ENCODE assay signal across 15 cellular contexts in genomic region chr15:85748729-85749128, GRCh38. TPM values are rescaled to one million over a fixed set of nuclear protein-coding genes. Genes with fewer than 3 reads are reported as not detected.
A peak's percentile ranks its signal among the peaks of the same experiment; 100 is the strongest.
DNase-seq lines count a peak whose midpoint lies in the region; ATAC-seq and TF ChIP-seq lines count a peak whose summit lies in the region.
"Had no signal": no experiment of that assay in that cellular context is flagged by ENCODE, and none has a peak within 500 bp of the region (broad histone marks: within the 10 kb centered on the region; RNA-seq: fewer than 3 reads in every experiment).

No MANE protein-coding gene starts in this region.

- H3K27me3 ChIP-seq in foreskin keratinocyte = no peaks in the 10 kb centered on the region
- H3K27me3 ChIP-seq in neural progenitor cell = no peaks in the 10 kb centered on the region
- H3K27me3 ChIP-seq: SJSA1 had no signal

- no peak overlapping the region for H3K4me3 ChIP-seq in HEK293 (ENCODE audit: low read depth, low read length)
- H3K4me3 ChIP-seq in neural progenitor cell = no peak overlapping the region
- H3K4me3 ChIP-seq: SJSA1 had no signal

- no peaks in the 10 kb centered on the region for H4K20me1 ChIP-seq in neural progenitor cell (ENCODE audit: low read depth)

- H3K27ac Mint-ChIP-seq in Calu3 (ENCODE audit: unreplicated experiment) = peak overlapping the region; percentile 30
- H3K27ac Mint-ChIP-seq in neural progenitor cell = peak overlapping the region; percentile 76

- H3K9me3 ChIP-seq in HEK293 (ENCODE audit: control insufficient read depth, insufficient read depth, low read depth, low read length) = no peaks in the 10 kb centered on the region
- H3K9me3 ChIP-seq in neural progenitor cell (ENCODE audit: low read depth) = no peaks in the 10 kb centered on the region
- H3K9me3 ChIP-seq: SJSA1 had no signal

- H3K4me1 ChIP-seq in HEK293 (ENCODE audit: control insufficient read depth, insufficient read depth, low read length) (no peaks in the 10 kb centered on the region), foreskin keratinocyte (peaks cover 20% of the 10 kb centered on the region), neural progenitor cell (peaks cover 46% of the 10 kb centered on the region)
- H3K4me1 ChIP-seq: SJSA1 had no signal

- no peak overlapping the region for H3K9ac ChIP-seq in neural progenitor cell

- no peaks in the 10 kb centered on the region for H3K79me2 ChIP-seq in neural progenitor cell (ENCODE audit: low read depth)

- BruUV-seq in Calu3 (replicated peaks; lab: Mats Ljungman, UMichigan) = no TSS peak

- H3K27ac ChIP-seq in HEK293 (ENCODE audit: extremely low read depth, low read depth, low read length) (no peak overlapping the region), foreskin keratinocyte (no peak overlapping the region), neural progenitor cell (no peak overlapping the region)
- H3K27ac ChIP-seq: SJSA1 had no signal

- ATAC-seq in foreskin keratinocyte (peak; percentile 68), GM21447 (IDR thresholded peaks at IDR 0.05; ENCODE audit: unreplicated experiment) (no peak)

- H3K27me3 Mint-ChIP-seq in Calu3 (ENCODE audit: unreplicated experiment) (no peaks in the 10 kb centered on the region), neural progenitor cell (ENCODE audit: insufficient read depth, low read depth) (peaks cover 11% of the 10 kb centered on the region)
- H3K27me3 Mint-ChIP-seq: CD4-positive, alpha-beta memory T cell had no signal

- H3K4me2 ChIP-seq in neural progenitor cell = no peak overlapping the region

- H3K36me3 ChIP-seq in HEK293 (ENCODE audit: control insufficient read depth in 2 of 2, insufficient read depth in 1 of 2, low read length in 2 of 2) (peaks cover 3 to 51% of the 10 kb centered on the region in 2 experiments; a peak in 2 of 3 replicates), neural progenitor cell (no peaks in the 10 kb centered on the region)

- CTCF ChIA-PET in Calu3 (lab: Charles Lee) (no interaction called here), HEK293 (lab: Yijun Ruan, JAX) (interaction anchor here (1.0 to 1.3 kb wide), 3 partner anchors 19 to 261 kb away, joined by 3 to 4 read pairs (median 4); no protein-coding TSS in a partner anchor)

- no peak for DNase-seq in Calu3
- DNase-seq in foreskin keratinocyte = no peak
- DNase-seq in neural progenitor cell (ENCODE audit: low spot score) = no peak
- DNase-seq in DMS53 treated with DMSO at 0.1 percent for 48 hours (lab: John Stamatoyannopoulos, UW; ENCODE audit: unreplicated experiment) = no peak
- DNase-seq in retina = no peak
- no peak for DNase-seq in SHP77 treated with DMSO at 0.1 percent for 48 hours (lab: John Stamatoyannopoulos, UW)
- DNase-seq: CD4-positive, alpha-beta memory T cell; islet precursor cell; NCI-H1092; NCI-H526; stimulated activated CD4-positive, alpha-beta T cell treated with anti-CD3 and anti-CD28 coated beads, Interleukin-4, amount 100 ng/mL, for 1 hour; stimulated activated naive CD4-positive, alpha-beta T cell treated with Interleukin-2 at 50 U/mL for 16 hours had no signal

- intact Hi-C loops in Calu3 (cut with micrococcal nuclease; ENCODE audit: unreplicated experiment) = no loop called here

- no peak overlapping the region for H2AFZ ChIP-seq in neural progenitor cell (replicated peaks)

- H3F3A ChIP-seq in neural progenitor cell (ENCODE audit: low read depth) = peaks cover 44% of the 10 kb centered on the region

- H3K4me3 Mint-ChIP-seq in Calu3 (ENCODE audit: low read depth, unreplicated experiment) (no peak overlapping the region), neural progenitor cell (peak overlapping the region; percentile 41)

- H3K4me1 Mint-ChIP-seq in Calu3 (ENCODE audit: low read depth, unreplicated experiment) (no peaks in the 10 kb centered on the region), neural progenitor cell (peaks cover 90% of the 10 kb centered on the region)

- H3K9me3 Mint-ChIP-seq in Calu3 (ENCODE audit: low read depth, unreplicated experiment) = no peaks in the 10 kb centered on the region
- H3K9me3 Mint-ChIP-seq in neural progenitor cell = no peaks in the 10 kb centered on the region

- H3K36me3 Mint-ChIP-seq in Calu3 (ENCODE audit: insufficient read depth, unreplicated experiment) = peaks cover 70% of the 10 kb centered on the region
- H3K36me3 Mint-ChIP-seq in neural progenitor cell = peaks cover 43% of the 10 kb centered on the region

- POLR2A ChIA-PET in HEK293 (lab: Yijun Ruan, JAX) = interaction anchor here (1.2 kb wide), 1 partner anchor 45 kb away, joined by 5 read pairs; the partner anchor contains the start of gene KLHL25

- TF ChIP-seq CTCF in Calu3 (IDR thresholded peaks at IDR 0.05; ENCODE audit: unreplicated experiment) = no peak
- TF ChIP-seq CTCF in HEK293 (tag by site-specific recombination; IDR thresholded peaks at IDR 0.05) = no peak
- TF ChIP-seq CTCF in foreskin keratinocyte (conservative IDR thresholded peaks at IDR 0.05) = peak; percentile 38
- no peak for TF ChIP-seq CTCF in neural progenitor cell (IDR thresholded peaks at IDR 0.05)

TF ChIP-seq in HEK293, 187 proteins besides CTCF, POLR2A, EP300 and RAD21:
- TF ChIP-seq PATZ1 (tag by site-specific recombination; IDR thresholded peaks at IDR 0.05) (no peak), ZNF707 (tag by site-specific recombination; IDR thresholded peaks at IDR 0.05) (no peak), ZXDB (tag by site-specific recombination; IDR thresholded peaks at IDR 0.05) (no peak), ZNF660 (tag by site-specific recombination; IDR thresholded peaks at IDR 0.05) (no peak), ZIC2 (tag by site-specific recombination; IDR thresholded peaks at IDR 0.05) (peak; percentile 80)

RNA-seq across cellular contexts. Expression of gene KLHL25, which starts 46.0 kb away (rescaled TPM):
- total RNA-seq in Calu3 (2022) (14.1 and 16.0 TPM in 2 replicates), foreskin keratinocyte (4.9 and 6.2 TPM in 2 replicates), neural progenitor cell (ENCODE audit: low replicate concordance) (12.1 and 25.3 TPM in 2 replicates)
- 4.0 and 4.1 TPM in 2 replicates for polyA plus RNA-seq in foreskin keratinocyte
